10 cellular contexts compared by ENCODE assay signal in genomic region chr4:180134116-180134866, GRCh38.
A peak's percentile ranks its signal among the peaks of the same experiment; 100 is the strongest.
DNase-seq lines count a peak whose midpoint lies in the region; ATAC-seq and TF ChIP-seq lines count a peak whose summit lies in the region.
"Had no signal": no experiment of that assay in that cellular context is flagged by ENCODE, and none has a peak within 500 bp of the region (broad histone marks: within the 10 kb centered on the region; RNA-seq: fewer than 3 reads in every experiment).

No MANE protein-coding gene starts in this region.

- H3K27me3 Mint-ChIP-seq in activated T-cell treated with anti-CD3 and anti-CD28 coated beads, Interleukin-2, amount 50 U/mL, for 72 hours (ENCODE audit: low read depth) = no peaks in the 10 kb centered on the region
- H3K27me3 Mint-ChIP-seq in activated T-cell treated with anti-CD3 and anti-CD28 coated beads, Interleukin-2, amount 50 U/mL, for 4 hours (ENCODE audit: low read depth) = no peaks in the 10 kb centered on the region

- intact Hi-C loops in testis (cut with DNase I; ENCODE audit: low total_unique reads) = no loop called here

- H3K36me3 ChIP-seq in fibroblast of lung (ENCODE audit: control insufficient read depth, insufficient read depth, low read length) = no peaks in the 10 kb centered on the region
- H3K36me3 ChIP-seq in testis (ENCODE audit: low read depth, missing control alignments) = no peaks in the 10 kb centered on the region
- H3K36me3 ChIP-seq: BLaER1 had no signal

- H3K27ac ChIP-seq in fibroblast of lung (ENCODE audit: insufficient read depth, low read length) (no peak overlapping the region), testis (no peak overlapping the region)
- H3K27ac ChIP-seq: BLaER1 had no signal

- no peak overlapping the region for H3K4me2 ChIP-seq in fibroblast of lung (ENCODE audit: extremely low read depth, insufficient read depth, low read length)
- H3K4me2 ChIP-seq: BLaER1 had no signal

- no peaks in the 10 kb centered on the region for H3K9me3 ChIP-seq in fibroblast of lung (ENCODE audit: control insufficient read depth, insufficient read depth, low read depth, low read length)
- H3K9me3 ChIP-seq in testis = no peaks in the 10 kb centered on the region
- H3K9me3 ChIP-seq: BLaER1 had no signal

- H3K4me1 Mint-ChIP-seq in activated T-cell treated with anti-CD3 and anti-CD28 coated beads, Interleukin-2, amount 50 U/mL, for 72 hours (ENCODE audit: low read depth) = no peaks in the 10 kb centered on the region
- H3K4me1 Mint-ChIP-seq in activated T-cell treated with anti-CD3 and anti-CD28 coated beads, Interleukin-2, amount 50 U/mL, for 4 hours (ENCODE audit: low read depth) = no peaks in the 10 kb centered on the region

- peak overlapping the region in 1 of 4 experiments; percentile 51 for H3K4me3 ChIP-seq in fibroblast of lung (replicated peaks in 1 of 4; ENCODE audit: control extremely low read depth in 1 of 4, insufficient read depth in 1 of 4, low read depth in 3 of 4, low read length in 4 of 4)
- no peak overlapping the region for H3K4me3 ChIP-seq in testis
- H3K4me3 ChIP-seq: BLaER1 had no signal

- no peaks in the 10 kb centered on the region for H3K79me2 ChIP-seq in fibroblast of lung (ENCODE audit: control insufficient read depth, insufficient read depth, low read length)

- peak overlapping the region; percentile 24 to 65 for H3K4me3 Mint-ChIP-seq in activated T-cell treated with anti-CD3 and anti-CD28 coated beads, Interleukin-2, amount 50 U/mL, for 72 hours
- no peak overlapping the region for H3K4me3 Mint-ChIP-seq in activated T-cell treated with anti-CD3 and anti-CD28 coated beads, Interleukin-2, amount 50 U/mL, for 4 hours

- no peak overlapping the region for H3K9ac ChIP-seq in fibroblast of lung (ENCODE audit: insufficient read depth, low read length)
- H3K9ac ChIP-seq: BLaER1 had no signal

- 36 to 39% methylated on average over 10 of the region's 10 CpGs for WGBS in testis, 2 donors

- H3K27me3 ChIP-seq in fibroblast of lung (ENCODE audit: control insufficient read depth, insufficient read depth, low read length) = no peaks in the 10 kb centered on the region
- H3K27me3 ChIP-seq in testis = no peaks in the 10 kb centered on the region
- H3K27me3 ChIP-seq: BLaER1 had no signal

- TF ChIP-seq POLR2A in testis (IDR thresholded peaks at IDR 0.05) = no peak

- H3K4me1 ChIP-seq in fibroblast of lung (ENCODE audit: control insufficient read depth, extremely low read depth, insufficient read depth, low read length) = no peaks in the 10 kb centered on the region
- H3K4me1 ChIP-seq in testis = no peaks in the 10 kb centered on the region
- H3K4me1 ChIP-seq: BLaER1 had no signal

- no peak for ATAC-seq in activated T-cell treated with anti-CD3 and anti-CD28 coated beads, Interleukin-2, amount 50 U/mL, for 72 hours (replicated peaks in 1 of 2)
- ATAC-seq in activated T-cell treated with anti-CD3 and anti-CD28 coated beads, Interleukin-2, amount 50 U/mL, for 4 hours = no peak
- ATAC-seq in GM21576 (IDR thresholded peaks at IDR 0.05; ENCODE audit: unreplicated experiment) = no peak

- no peak overlapping the region for H3K27ac Mint-ChIP-seq in activated T-cell treated with anti-CD3 and anti-CD28 coated beads, Interleukin-2, amount 50 U/mL, for 72 hours

- no peaks in the 10 kb centered on the region for H4K20me1 ChIP-seq in fibroblast of lung (ENCODE audit: control insufficient read depth, extremely low read depth, insufficient read depth, low read length)
- H4K20me1 ChIP-seq: BLaER1 had no signal

- no peak for DNase-seq in activated T-cell treated with anti-CD3 and anti-CD28 coated beads, Interleukin-2, amount 50 U/mL, for 72 hours
- no peak for DNase-seq in activated T-cell treated with anti-CD3 and anti-CD28 coated beads, Interleukin-2, amount 50 U/mL, for 4 hours
- DNase-seq in NCI-H2227 (lab: John Stamatoyannopoulos, UW; ENCODE audit: unreplicated experiment) = peak; percentile 27
- peak; percentile 4 to 19 for DNase-seq in fibroblast of lung (ENCODE audit: low read depth in 2 of 2)
- DNase-seq in testis = peak; percentile 17
- no peak for DNase-seq in activated T-cell treated with anti-CD3 and anti-CD28 coated beads for 4 hours
- no peak for DNase-seq in activated CD4-positive, CD25-positive, alpha-beta regulatory T cell (lab: John Stamatoyannopoulos, UW)
- DNase-seq: activated CD4-positive, alpha-beta T cell treated with anti-CD3 and anti-CD28 coated beads, Interleukin-2, amount 50 U/mL, for 48 hours had no signal

- H2AFZ ChIP-seq in fibroblast of lung (ENCODE audit: low read length) = no peak overlapping the region

- peaks cover 2 to 3% of the 10 kb centered on the region in 2 donors for H3K9me3 Mint-ChIP-seq in activated T-cell treated with anti-CD3 and anti-CD28 coated beads, Interleukin-2, amount 50 U/mL, for 72 hours
- peaks cover 6% of the 10 kb centered on the region for H3K9me3 Mint-ChIP-seq in activated T-cell treated with anti-CD3 and anti-CD28 coated beads, Interleukin-2, amount 50 U/mL, for 4 hours

- TF ChIP-seq CTCF in fibroblast of lung (conservative IDR thresholded peaks at IDR 0.05 in 1 of 2, IDR thresholded peaks at IDR 0.05 in 1 of 2; ENCODE audit: low read depth in 1 of 2, low read length in 2 of 2) = no peak
- no peak for TF ChIP-seq CTCF in testis (IDR thresholded peaks at IDR 0.05)

- H3K36me3 Mint-ChIP-seq in activated T-cell treated with anti-CD3 and anti-CD28 coated beads, Interleukin-2, amount 50 U/mL, for 72 hours (ENCODE audit: insufficient read depth in 2 of 2) = no peaks in the 10 kb centered on the region
- no peaks in the 10 kb centered on the region for H3K36me3 Mint-ChIP-seq in activated T-cell treated with anti-CD3 and anti-CD28 coated beads, Interleukin-2, amount 50 U/mL, for 4 hours (ENCODE audit: insufficient read depth)

Comparison
In these comparisons a context has a peak if more than half of its experiments do, and no peak if none do; other contexts are left out.
1. DNase-seq: peak in NCI-H2227 (single experiment), fibroblast of lung (2 of 2) and testis (single experiment); none in activated T-cell treated with anti-CD3 and anti-CD28 coated beads, Interleukin-2, amount 50 U/mL, for 72 hours (0 of 2), activated T-cell treated with anti-CD3 and anti-CD28 coated beads, Interleukin-2, amount 50 U/mL, for 4 hours (single experiment), activated T-cell treated with anti-CD3 and anti-CD28 coated beads for 4 hours (single experiment) and activated CD4-positive, CD25-positive, alpha-beta regulatory T cell (0 of 4).